In the genomic region with DNA sequence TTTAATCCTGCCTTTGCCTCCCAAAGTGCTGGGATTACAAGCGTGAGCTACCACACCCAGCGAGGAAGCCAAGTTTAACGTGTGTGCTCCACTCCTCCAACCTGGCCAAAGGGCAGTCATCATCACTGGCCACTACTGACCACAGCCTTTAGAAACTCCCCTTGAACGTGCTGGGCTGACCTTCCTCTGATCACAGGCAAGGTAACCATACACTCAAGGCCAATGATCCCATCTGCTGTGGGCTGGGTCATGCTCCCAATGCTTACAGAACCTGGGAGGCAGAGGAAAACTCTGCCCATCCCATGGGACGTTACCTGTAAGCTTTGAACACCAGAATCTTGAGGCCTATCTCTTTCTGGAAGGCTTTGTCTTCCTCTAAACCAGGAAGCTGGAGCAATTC, we compare ENCODE assay signal across 13 cellular contexts. TPM values are rescaled to one million over a fixed set of nuclear protein-coding genes. Genes with fewer than 3 reads are reported as not detected.
DNase-seq lines count a peak whose midpoint lies in the region; ATAC-seq and TF ChIP-seq lines count a peak whose summit lies in the region.
"Not testable (repeated sequence)": the region's sequence is repeated elsewhere in the genome, so short reads cannot be mapped to it uniquely, and the experiment has no call there.
"Had no signal": no experiment of that assay in that cellular context is flagged by ENCODE, and none has a peak within 500 bp of the region (broad histone marks: within the 10 kb centered on the region; RNA-seq: fewer than 3 reads in every experiment).

No MANE protein-coding gene starts in this region.

- H3K27me3 ChIP-seq in right lobe of liver: not testable (repeated sequence)

- not testable (repeated sequence) for TF ChIP-seq POLR2A in right lobe of liver (IDR thresholded peaks at IDR 0.05)

- DNase-seq in left colon; left lobe of liver (ENCODE audit: low spot score); right lobe of liver: not testable (repeated sequence)

- H3K36me3 ChIP-seq in right lobe of liver: not testable (repeated sequence)

- not testable (repeated sequence) for H3K27ac ChIP-seq in right lobe of liver

- no CpG with 5 or more reads among the region's 5 CpGs for WGBS in right lobe of liver (ENCODE audit: insufficient coverage, low coverage, low lambda C conversion rate, missing lambda C conversion rate)

- not testable (repeated sequence) for H3K4me3 ChIP-seq in right lobe of liver

- peak; percentile 41 for ATAC-seq in left colon
- peak; percentile 62 for ATAC-seq in left lobe of liver
- peak in 3 of 4 donors; percentile 27 to 61 (median 28) for ATAC-seq in right lobe of liver

- intact Hi-C loops in left colon (cut with DNase I, micrococcal nuclease); right lobe of liver (cut with DNase I): not testable (repeated sequence)

- TF ChIP-seq CTCF in right lobe of liver (IDR thresholded peaks at IDR 0.05): not testable (repeated sequence)

- not testable (repeated sequence) for H3K4me1 ChIP-seq in right lobe of liver

- not testable (repeated sequence) for H3K9me3 ChIP-seq in right lobe of liver

RNA-seq across cellular contexts. Expression of a gene that starts 51.9 kb away (rescaled TPM):
- 10 to 100 TPM; 35.5 to 46.2 TPM for total RNA-seq in left colon
- total RNA-seq in left lobe of liver: not detected
- total RNA-seq in right lobe of liver: under 1 TPM in 1 of 6 experiments, not detected in 5; 0.42 TPM
- total RNA-seq: A172; A673; B cell; Caco-2; CD4-positive, alpha-beta memory T cell; CD4-positive, alpha-beta T cell; CD4-positive, CD25-positive, alpha-beta regulatory T cell; CD8-positive, alpha-beta memory T cell; CD8-positive, alpha-beta T cell; Daoy had no signal

Comparison
In these comparisons a context has a peak if more than half of its experiments do, and no peak if none do; other contexts are left out.
1. RNA of a gene that starts 51.9 kb away (total RNA-seq): 35.5 to 46.2 TPM in left colon; not detected in left lobe of liver (single experiment) and 0.42 TPM in right lobe of liver; every median in the first group is over 10 times any median in the second.
2. Peak in every context shown above with its lines, with median percentiles within 50 percentile points of each other: ATAC-seq.